8 cellular contexts compared by ENCODE assay signal in genomic region chr15:92411256-92411655, GRCh38. TPM values are rescaled to one million over a fixed set of nuclear protein-coding genes. Genes with fewer than 3 reads are reported as not detected.
"Had no signal": no experiment of that assay in that cellular context is flagged by ENCODE, and none has a peak within 500 bp of the region (broad histone marks: within the 10 kb centered on the region; RNA-seq: fewer than 3 reads in every experiment).

No MANE protein-coding gene starts in this region.

- H3K4me3 Mint-ChIP-seq: HFFc6 had no signal

- H3K27ac ChIP-seq: GM23248 had no signal

- H3K27ac Mint-ChIP-seq: HFFc6 had no signal

- H3K9me3 ChIP-seq: HAP-1 had no signal

- H3K36me3 ChIP-seq: HAP-1 had no signal

- H3K9ac ChIP-seq: GM23248 had no signal

- DNase-seq: GM23248, GOT3, H7, HFFc6, IMR-90 had no signal

- H2AFZ ChIP-seq: GM23248 had no signal

- H3K4me3 ChIP-seq: GM23248, HAP-1, K562 had no signal

RNA-seq across cellular contexts. Expression of gene ST8SIA2, which starts 17.6 kb away (rescaled TPM):
- total RNA-seq: GM23248, HT-29, IMR-90, K562 had no signal
- polyA plus RNA-seq: GM23248, IMR-90, K562 had no signal
